ENCODE assay signal across 8 cellular contexts in genomic region chr5:176658007-176658599, GRCh38. TPM values are rescaled to one million over a fixed set of nuclear protein-coding genes. Genes with fewer than 3 reads are reported as not detected.
A peak's percentile ranks its signal among the peaks of the same experiment; 100 is the strongest.
DNase-seq lines count a peak whose midpoint lies in the region; ATAC-seq lines count a peak whose summit lies in the region.

No MANE protein-coding gene starts in this region.

- no peak overlapping the region for H3K4me3 Mint-ChIP-seq in activated CD4-positive, alpha-beta memory T cell treated with anti-CD3 and anti-CD28 coated beads for 36 hours
- H3K4me3 Mint-ChIP-seq in memory B cell: peak overlapping the region; percentile 21

- no peak overlapping the region for H3K27ac Mint-ChIP-seq in activated CD4-positive, alpha-beta memory T cell treated with anti-CD3 and anti-CD28 coated beads for 36 hours
- no peak overlapping the region for H3K27ac Mint-ChIP-seq in memory B cell

- no peaks in the 10 kb centered on the region for H3K9me3 Mint-ChIP-seq in activated CD4-positive, alpha-beta memory T cell treated with anti-CD3 and anti-CD28 coated beads for 36 hours
- H3K9me3 Mint-ChIP-seq in memory B cell: no peaks in the 10 kb centered on the region

- H3K4me1 Mint-ChIP-seq in activated CD4-positive, alpha-beta memory T cell treated with anti-CD3 and anti-CD28 coated beads for 36 hours (ENCODE audit: low read depth): peaks cover 47% of the 10 kb centered on the region
- H3K4me1 Mint-ChIP-seq in memory B cell: peaks cover 25% of the 10 kb centered on the region

- POLR2A ChIA-PET in activated CD4-positive, alpha-beta memory T cell treated with anti-CD3 and anti-CD28 coated beads for 36 hours (lab: Charles Lee): no interaction called here

- intact Hi-C loops in activated CD4-positive, alpha-beta memory T cell treated with anti-CD3 and anti-CD28 coated beads for 36 hours (cut with micrococcal nuclease): loop anchor here (2.0 to 5.0 kb wide), 3 partner anchors 159 to 454 kb away; no protein-coding TSS in a partner anchor

- DNase-seq in NCI-H1417 (lab: John Stamatoyannopoulos, UW) (peak; percentile 24 to 70 (median 66)), NCI-H1417 treated with DMSO at 0.1 percent for 48 hours (lab: John Stamatoyannopoulos, UW) (no peak), NCI-H446 treated with DMSO at 0.1 percent for 48 hours (lab: John Stamatoyannopoulos, UW) (peak; percentile 69), ecto neural progenitor cell (ENCODE audit: low spot score) (peak; percentile 81), memory B cell (ENCODE audit: low spot score in 2 of 2) (peak; percentile 40 to 65)
- DNase-seq in activated CD4-positive, alpha-beta memory T cell treated with anti-CD3 and anti-CD28 coated beads for 36 hours: peak; percentile 75
- DNase-seq in stimulated activated CD8-positive, alpha-beta memory T cell treated with anti-CD3 and anti-CD28 coated beads, Interleukin-4, amount 100 ng/mL, for 4 hours (ENCODE audit: low read depth in 2 of 2, low spot score in 1 of 2): peak; percentile 32 to 35

- CTCF ChIA-PET in activated CD4-positive, alpha-beta memory T cell treated with anti-CD3 and anti-CD28 coated beads for 36 hours (lab: Charles Lee): interaction anchor here (0.5 to 5.3 kb wide), 19 partner anchors 11 to 929 kb away, joined by 3 to 56 read pairs (median 4); partner anchors contain the start of genes EIF4E1B, SNCB and TSPAN17

- no peaks in the 10 kb centered on the region for H3K27me3 Mint-ChIP-seq in activated CD4-positive, alpha-beta memory T cell treated with anti-CD3 and anti-CD28 coated beads for 36 hours
- H3K27me3 Mint-ChIP-seq in memory B cell: peaks cover 2% of the 10 kb centered on the region

- H3K36me3 Mint-ChIP-seq in activated CD4-positive, alpha-beta memory T cell treated with anti-CD3 and anti-CD28 coated beads for 36 hours: peaks cover 9% of the 10 kb centered on the region
- peaks cover 10% of the 10 kb centered on the region for H3K36me3 Mint-ChIP-seq in memory B cell

- peak; percentile 47 for ATAC-seq in HG03066 (IDR thresholded peaks at IDR 0.05; ENCODE audit: low read depth, unreplicated experiment)
- ATAC-seq in memory B cell (ENCODE audit: low read depth): peak; percentile 61

RNA-seq across cellular contexts. Expression of gene TSPAN17, which starts 10.8 kb away (rescaled TPM):
- 10 to 100 TPM; 25.2 to 25.3 TPM for total RNA-seq in activated CD4-positive, alpha-beta memory T cell treated with anti-CD3 and anti-CD28 coated beads for 36 hours

RNA-seq across cellular contexts. Expression of gene EIF4E1B, which starts 27.6 kb away (rescaled TPM):
- not detected for total RNA-seq in activated CD4-positive, alpha-beta memory T cell treated with anti-CD3 and anti-CD28 coated beads for 36 hours

RNA-seq across cellular contexts. Expression of gene SNCB, which starts 27.8 kb away (rescaled TPM):
- under 1 TPM in 1 of 2 experiments, not detected in 1; 0.31 TPM for total RNA-seq in activated CD4-positive, alpha-beta memory T cell treated with anti-CD3 and anti-CD28 coated beads for 36 hours

RNA-seq across cellular contexts. Expression of gene GPRIN1, which starts 48.1 kb away (rescaled TPM):
- 1 to 10 TPM; 4.5 to 5.3 TPM for total RNA-seq in activated CD4-positive, alpha-beta memory T cell treated with anti-CD3 and anti-CD28 coated beads for 36 hours
